ENCODE assay signal across 1 cellular context in genomic region chr9:110767559-110768063, GRCh38.
TF ChIP-seq lines count a peak whose summit lies in the region.

No MANE protein-coding gene starts in this region.

TF ChIP-seq in GM12878, 131 proteins besides CTCF, POLR2A, EP300 and RAD21 (continued from another document):
- TF ChIP-seq ZBTB40 (IDR thresholded peaks at IDR 0.05; ENCODE audit: borderline replicate concordance) (no peak), PKNOX1 (IDR thresholded peaks at IDR 0.05) (no peak), STAT1 (conservative IDR thresholded peaks at IDR 0.05) (no peak), STAT3 (IDR thresholded peaks at IDR 0.05; ENCODE audit: low read depth, low read length) (no peak), HSF1 (IDR thresholded peaks at IDR 0.05; ENCODE audit: low read depth, low read length) (no peak), WRNIP1 (IDR thresholded peaks at IDR 0.05; ENCODE audit: borderline replicate concordance, low read depth, low read length) (no peak), NRF1 (conservative IDR thresholded peaks at IDR 0.05; ENCODE audit: low read depth, low read length) (no peak)
TF ChIP-seq in GM12878: peak in this region for 0.
